ENCODE assay signal across 8 cellular contexts in genomic region chr10:52215745-52216361, GRCh38.
A peak's percentile ranks its signal among the peaks of the same experiment; 100 is the strongest.
DNase-seq lines count a peak whose midpoint lies in the region; ATAC-seq, FAIRE-seq and TF ChIP-seq lines count a peak whose summit lies in the region.

No MANE protein-coding gene starts in this region.

- no peak for TF ChIP-seq POLR2A in body of pancreas (IDR thresholded peaks at IDR 0.05)

- H3K9me3 Mint-ChIP-seq in activated T-cell treated with anti-CD3 and anti-CD28 coated beads, Interleukin-2, amount 50 U/mL, for 24 hours, result no peaks in the 10 kb centered on the region

- TF ChIP-seq CTCF in body of pancreas (IDR thresholded peaks at IDR 0.05), result peak; percentile 33 to 86 (median 72)

- no peaks in the 10 kb centered on the region for H3K4me1 Mint-ChIP-seq in activated T-cell treated with anti-CD3 and anti-CD28 coated beads, Interleukin-2, amount 50 U/mL, for 24 hours (ENCODE audit: low read depth)

- H3K27me3 ChIP-seq in body of pancreas, result no peaks in the 10 kb centered on the region

- no peak overlapping the region for H3K4me3 ChIP-seq in body of pancreas

- H3K4me1 ChIP-seq in body of pancreas, result peaks cover 25% of the 10 kb centered on the region

- DNase-seq in activated T-cell treated with anti-CD3 and anti-CD28 coated beads for 1 hour (ENCODE audit: low read depth) (peak; percentile 7), HK-2 (ENCODE audit: unreplicated experiment) (peak; percentile 29), RCC 7860 (ENCODE audit: low spot score) (peak; percentile 50), body of pancreas (peak; percentile 59 to 72 (median 62)), iris pigment epithelial cell (ENCODE audit: low read depth) (peak; percentile 74)
- DNase-seq in activated T-cell treated with anti-CD3 and anti-CD28 coated beads, Interleukin-2, amount 50 U/mL, for 24 hours, result no peak
- DNase-seq in stimulated activated CD4-positive, alpha-beta T cell treated with anti-CD3 and anti-CD28 coated beads, TNF-alpha, amount 100 ng/mL, for 48 hours (ENCODE audit: low read depth in 3 of 3), result peak in 2 of 3 donors; percentile 7 to 9

- peak; percentile 86 for FAIRE-seq in RCC 7860 (lab: Jason Lieb, UNC)

- no peaks in the 10 kb centered on the region for H3K36me3 Mint-ChIP-seq in activated T-cell treated with anti-CD3 and anti-CD28 coated beads, Interleukin-2, amount 50 U/mL, for 24 hours (ENCODE audit: low read depth)

- no peaks in the 10 kb centered on the region for H3K27me3 Mint-ChIP-seq in activated T-cell treated with anti-CD3 and anti-CD28 coated beads, Interleukin-2, amount 50 U/mL, for 24 hours

- H3K27ac ChIP-seq in body of pancreas, result no peak overlapping the region

- H3K36me3 ChIP-seq in body of pancreas (replicated peaks in 1 of 2; ENCODE audit: insufficient read depth in 1 of 2, low read depth in 2 of 2), result no peaks in the 10 kb centered on the region

- intact Hi-C loops in body of pancreas (cut with DNase I), result no loop called here

- H3K27ac Mint-ChIP-seq in activated T-cell treated with anti-CD3 and anti-CD28 coated beads, Interleukin-2, amount 50 U/mL, for 24 hours, result no peak overlapping the region

- no peaks in the 10 kb centered on the region for H3K9me3 ChIP-seq in body of pancreas

- ATAC-seq in GM21526 (IDR thresholded peaks at IDR 0.05; ENCODE audit: low FRiP score, unreplicated experiment), result peak; percentile 78
- peak; percentile 58 for ATAC-seq in body of pancreas

- no peak overlapping the region for H3K4me3 Mint-ChIP-seq in activated T-cell treated with anti-CD3 and anti-CD28 coated beads, Interleukin-2, amount 50 U/mL, for 24 hours
